Comparison of ENCODE assay signal across 1 cellular context in genomic region chr7:74622228-74622749, GRCh38.
TF ChIP-seq lines count a peak whose summit lies in the region.

No MANE protein-coding gene starts in this region.

TF ChIP-seq in H1, 55 proteins besides CTCF, POLR2A, EP300 and RAD21 (continued from another document):
- TF ChIP-seq SIN3A (conservative IDR thresholded peaks at IDR 0.05 in 1 of 2, IDR thresholded peaks at IDR 0.05 in 1 of 2; ENCODE audit: low read depth in 1 of 2, low read length in 2 of 2) (no peak), SIRT6 (IDR thresholded peaks at IDR 0.05; ENCODE audit: low read length) (no peak), PHF8 (conservative IDR thresholded peaks at IDR 0.05; ENCODE audit: low read depth, low read length) (no peak), TAF1 (IDR thresholded peaks at IDR 0.05; ENCODE audit: low read depth, low read length) (no peak), E2F6 (IDR thresholded peaks at IDR 0.05) (no peak), CHD2 (IDR thresholded peaks at IDR 0.05; ENCODE audit: low read length) (no peak), EZH2 (IDR thresholded peaks at IDR 0.05; ENCODE audit: low read depth, low read length, severe bottlenecking) (no peak)
